1 cellular context compared by ENCODE assay signal in the genomic region with DNA sequence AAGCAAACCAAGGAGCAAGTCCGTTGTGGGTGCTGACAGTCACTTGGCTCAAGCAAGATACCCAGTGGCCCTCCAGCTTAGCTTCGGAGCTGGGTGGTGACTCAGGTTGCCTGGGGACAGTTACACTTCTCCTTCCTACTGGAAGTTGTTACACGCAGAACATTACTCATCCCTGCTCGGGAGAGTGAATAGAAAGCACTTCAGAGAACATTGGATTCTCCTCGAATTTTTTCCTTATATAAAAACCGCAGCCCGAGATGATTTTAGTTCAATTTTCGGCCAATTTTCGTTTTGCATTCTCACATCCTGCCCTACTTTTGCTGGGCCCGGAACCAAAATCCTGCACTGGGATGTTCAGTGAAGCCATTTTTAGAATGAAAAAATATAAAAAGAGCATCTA.
TF ChIP-seq lines count a peak whose summit lies in the region.

No MANE protein-coding gene starts in this region.

TF ChIP-seq in H1, 55 proteins besides CTCF, POLR2A, EP300 and RAD21:
- TF ChIP-seq, protein P1, sequence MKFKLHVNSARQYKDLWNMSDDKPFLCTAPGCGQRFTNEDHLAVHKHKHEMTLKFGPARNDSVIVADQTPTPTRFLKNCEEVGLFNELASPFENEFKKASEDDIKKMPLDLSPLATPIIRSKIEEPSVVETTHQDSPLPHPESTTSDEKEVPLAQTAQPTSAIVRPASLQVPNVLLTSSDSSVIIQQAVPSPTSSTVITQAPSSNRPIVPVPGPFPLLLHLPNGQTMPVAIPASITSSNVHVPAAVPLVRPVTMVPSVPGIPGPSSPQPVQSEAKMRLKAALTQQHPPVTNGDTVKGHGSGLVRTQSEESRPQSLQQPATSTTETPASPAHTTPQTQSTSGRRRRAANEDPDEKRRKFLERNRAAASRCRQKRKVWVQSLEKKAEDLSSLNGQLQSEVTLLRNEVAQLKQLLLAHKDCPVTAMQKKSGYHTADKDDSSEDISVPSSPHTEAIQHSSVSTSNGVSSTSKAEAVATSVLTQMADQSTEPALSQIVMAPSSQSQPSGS (IDR thresholded peaks at IDR 0.05; ENCODE audit: low read length), result no peak
- TF ChIP-seq KDM4A (IDR thresholded peaks at IDR 0.05; ENCODE audit: low read depth, low read length, severe bottlenecking), result no peak
